Comparison of ENCODE assay signal across 20 cellular contexts in the genomic region with DNA sequence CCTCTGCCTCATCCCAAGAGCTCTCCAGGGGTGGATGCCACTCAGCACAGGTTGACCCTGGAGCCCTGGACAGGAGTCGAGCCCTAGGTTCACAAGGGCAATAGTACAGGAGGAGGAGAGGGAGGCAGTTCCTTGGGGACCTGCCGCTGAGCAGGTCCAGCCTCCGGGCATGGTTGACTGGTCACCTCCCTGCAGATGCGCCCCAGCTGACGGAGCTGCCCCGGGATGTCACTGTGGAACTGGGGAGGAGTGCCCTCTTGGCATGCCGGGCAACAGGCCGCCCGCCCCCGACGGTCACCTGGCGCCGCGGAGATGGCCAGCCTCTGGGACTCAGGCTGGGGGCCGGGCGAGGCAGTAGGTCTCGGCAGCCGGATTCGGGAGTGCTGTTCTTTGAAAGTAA. TPM values are rescaled to one million over a fixed set of nuclear protein-coding genes. Genes with fewer than 3 reads are reported as not detected.
"Had no signal": no experiment of that assay in that cellular context is flagged by ENCODE, and none has a peak within 500 bp of the region (broad histone marks: within the 10 kb centered on the region; RNA-seq: fewer than 3 reads in every experiment).

No MANE protein-coding gene starts in this region.

- H3K27ac Mint-ChIP-seq: activated CD4-positive, alpha-beta T cell treated with anti-CD3 and anti-CD28 coated beads, Interleukin-2, amount 10 ng/mL, durations not matched to agents 24 days and 14 days; activated CD8-positive, alpha-beta T cell treated with anti-CD3 and anti-CD28 coated beads, Interleukin-2, amount 10 ng/mL, durations not matched to agents 7 days and 5 days; activated naive CD4-positive, alpha-beta T cell treated with anti-CD3 and anti-CD28 coated beads, Interleukin-2, amount 50 U/mL, for 72 hours; activated T-cell treated with anti-CD3 and anti-CD28 coated beads, Interleukin-2, amount 50 U/mL, for 72 hours; mesothelial cell of epicardium; stimulated activated memory B cell treated with anti-CD40 and anti-IgM and Interleukin-4, amounts not matched to agents 10 μg/mL and 1 μg/mL and 100 μg/mL, for 72 hours; T-helper 2 cell treated with Interferon-gamma antibody and Interleukin-4, amounts not matched to agents 5 μg/mL and 100 μg/mL, for 36 hours had no signal

- H3K9me3 Mint-ChIP-seq: activated CD4-positive, alpha-beta T cell treated with anti-CD3 and anti-CD28 coated beads, Interleukin-2, amount 10 ng/mL, durations not matched to agents 24 days and 14 days; activated naive CD4-positive, alpha-beta T cell treated with anti-CD3 and anti-CD28 coated beads, Interleukin-2, amount 50 U/mL, for 72 hours; activated T-cell treated with anti-CD3 and anti-CD28 coated beads, Interleukin-2, amount 50 U/mL, for 72 hours; mesothelial cell of epicardium; neural crest cell; stimulated activated memory B cell treated with anti-CD40 and anti-IgM and Interleukin-4, amounts not matched to agents 10 μg/mL and 1 μg/mL and 100 μg/mL, for 72 hours; T-helper 2 cell treated with Interferon-gamma antibody and Interleukin-4, amounts not matched to agents 5 μg/mL and 100 μg/mL, for 36 hours had no signal

- H3K4me3 ChIP-seq: cardiac muscle cell, dorsolateral prefrontal cortex, lung, psoas muscle had no signal

- H3K36me3 Mint-ChIP-seq: activated naive CD4-positive, alpha-beta T cell treated with anti-CD3 and anti-CD28 coated beads, Interleukin-2, amount 50 U/mL, for 72 hours; mesothelial cell of epicardium; stimulated activated memory B cell treated with anti-CD40 and anti-IgM and Interleukin-4, amounts not matched to agents 10 μg/mL and 1 μg/mL and 100 μg/mL, for 72 hours had no signal

- H3K9me3 ChIP-seq: psoas muscle had no signal

- H3K4me1 Mint-ChIP-seq: activated CD4-positive, alpha-beta T cell treated with anti-CD3 and anti-CD28 coated beads, Interleukin-2, amount 10 ng/mL, durations not matched to agents 24 days and 14 days had no signal

- H3K27me3 ChIP-seq: cardiac muscle cell had no signal

- DNase-seq: activated CD4-positive, alpha-beta T cell treated with anti-CD3 and anti-CD28 coated beads, Interleukin-2, amount 10 ng/mL, durations not matched to agents 24 days and 14 days; activated CD4-positive, CD25-positive, alpha-beta regulatory T cell; activated CD8-positive, alpha-beta memory T cell treated with anti-CD3 and anti-CD28 coated beads, Interleukin-2, amount 50 U/mL, for 4 hours; activated CD8-positive, alpha-beta T cell treated with anti-CD3 and anti-CD28 coated beads, Interleukin-2, amount 10 ng/mL, durations not matched to agents 7 days and 5 days; activated gamma-delta T cell; activated T-cell treated with anti-CD3 and anti-CD28 coated beads, Interleukin-2, amount 50 U/mL, for 72 hours; dorsolateral prefrontal cortex; erythroblast; hypothalamus; kidney; psoas muscle; substantia nigra; SW 1271 had no signal

- H3K4me3 Mint-ChIP-seq: activated CD4-positive, alpha-beta T cell treated with anti-CD3 and anti-CD28 coated beads, Interleukin-2, amount 10 ng/mL, durations not matched to agents 24 days and 14 days; activated CD8-positive, alpha-beta T cell treated with anti-CD3 and anti-CD28 coated beads, Interleukin-2, amount 10 ng/mL, durations not matched to agents 7 days and 5 days; activated T-cell treated with anti-CD3 and anti-CD28 coated beads, Interleukin-2, amount 50 U/mL, for 72 hours; mesothelial cell of epicardium; neural crest cell; stimulated activated memory B cell treated with anti-CD40 and anti-IgM and Interleukin-4, amounts not matched to agents 10 μg/mL and 1 μg/mL and 100 μg/mL, for 72 hours; T-helper 2 cell treated with Interferon-gamma antibody and Interleukin-4, amounts not matched to agents 5 μg/mL and 100 μg/mL, for 36 hours had no signal

- H3K36me3 ChIP-seq: cardiac muscle cell had no signal

- H3K27ac ChIP-seq: cardiac muscle cell, dorsolateral prefrontal cortex, psoas muscle had no signal

- H3K4me1 ChIP-seq: psoas muscle had no signal

RNA-seq across cellular contexts. Expression of a gene that starts 53.7 kb away (rescaled TPM):
- total RNA-seq: activated CD4-positive, alpha-beta T cell treated with anti-CD3 and anti-CD28 coated beads, Interleukin-2, amount 10 ng/mL, durations not matched to agents 24 days and 14 days; activated CD8-positive, alpha-beta T cell treated with anti-CD3 and anti-CD28 coated beads, Interleukin-2, amount 10 ng/mL, durations not matched to agents 7 days and 5 days; activated naive CD4-positive, alpha-beta T cell treated with anti-CD3 and anti-CD28 coated beads, Interleukin-2, amount 50 U/mL, for 72 hours; neural crest cell had no signal
